In the genomic region with DNA sequence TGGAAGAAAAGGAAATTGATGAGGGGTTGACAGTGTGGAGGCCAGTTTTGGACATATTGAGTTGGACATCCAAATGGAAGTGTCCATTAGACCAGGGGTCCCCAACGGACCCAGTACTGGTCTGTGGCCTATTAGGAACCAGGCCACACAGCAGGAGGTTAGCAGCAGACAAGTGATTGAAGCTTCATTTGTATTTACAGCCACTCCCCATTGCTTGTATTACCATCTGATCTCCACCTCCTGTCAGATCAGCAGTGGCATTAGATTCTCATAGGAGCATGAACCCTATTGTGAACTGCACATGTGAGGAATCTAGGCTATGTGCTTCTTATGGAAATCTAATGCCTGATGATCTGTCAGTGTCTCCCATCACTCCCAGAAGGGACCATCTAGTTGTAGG, we compare ENCODE assay signal across 27 cellular contexts.
A peak's percentile ranks its signal among the peaks of the same experiment; 100 is the strongest.
DNase-seq lines count a peak whose midpoint lies in the region; TF ChIP-seq lines count a peak whose summit lies in the region.
"Had no signal": no experiment of that assay in that cellular context is flagged by ENCODE, and none has a peak within 500 bp of the region (broad histone marks: within the 10 kb centered on the region; RNA-seq: fewer than 3 reads in every experiment).

No MANE protein-coding gene starts in this region.

- no peak for DNase-seq in NCI-H1105 (lab: John Stamatoyannopoulos, UW)
- DNase-seq: 8988T; ACHN; AML-193; BE2C; C1 segment of cervical spinal cord; Caco-2; Calu3; CD4-positive, alpha-beta memory T cell; CD4-positive, alpha-beta T cell; CD4-positive, CD25-positive, alpha-beta regulatory T cell; CD8-positive, alpha-beta memory T cell; CD8-positive, alpha-beta T cell; COR-L47; DMS 273 treated with DMSO at 0.1 percent for 48 hours; DMS153; DMS53; DMS79; DMS79 treated with DMSO at 0.1 percent for 48 hours; DND-41; EL had no signal

- H3K27ac ChIP-seq in HEK293 (ENCODE audit: extremely low read depth, low read depth, low read length): no peak overlapping the region
- H3K27ac ChIP-seq: 22Rv1; A549; BLaER1; BLaER1 treated with 17β-estradiol and CSF1 and Interleukin-3, amounts not matched to agents 10 nM and 100 nM; C4-2B had no signal

- POLR2A ChIA-PET in HEK293 (lab: Yijun Ruan, JAX): no interaction called here

- peaks cover 2% of the 10 kb centered on the region; the same call in 1 of the 2 replicates for H3K4me1 ChIP-seq in HEK293 (ENCODE audit: control insufficient read depth, insufficient read depth, low read length)
- H3K4me1 ChIP-seq: A549; BE2C; BLaER1; BLaER1 treated with 17β-estradiol and CSF1 and Interleukin-3, amounts not matched to agents 10 nM and 100 nM; Caco-2 had no signal

- H3K9me3 ChIP-seq in HEK293 (ENCODE audit: control insufficient read depth, insufficient read depth, low read depth, low read length): no peaks in the 10 kb centered on the region
- H3K9me3 ChIP-seq: A549, BE2C, Caco-2 had no signal

- H3K4me3 ChIP-seq in HEK293 (ENCODE audit: low read depth, low read length): no peak overlapping the region
- H3K4me3 ChIP-seq: A549; BLaER1; BLaER1 treated with 17β-estradiol and CSF1 and Interleukin-3, amounts not matched to agents 10 nM and 100 nM had no signal

- no peaks in the 10 kb centered on the region; a peak in 1 of 3 replicates for H3K36me3 ChIP-seq in HEK293 (ENCODE audit: control insufficient read depth in 2 of 2, insufficient read depth in 1 of 2, low read length in 2 of 2)
- H3K36me3 ChIP-seq: BE2C; BLaER1; BLaER1 treated with 17β-estradiol and CSF1 and Interleukin-3, amounts not matched to agents 10 nM and 100 nM had no signal

- CTCF ChIA-PET in HEK293 (lab: Yijun Ruan, JAX): no interaction called here

- no peak for TF ChIP-seq CTCF in HEK293 (tag by site-specific recombination; IDR thresholded peaks at IDR 0.05)

TF ChIP-seq in HEK293, 187 proteins besides CTCF, POLR2A, EP300 and RAD21:
- peak; percentile 99 for TF ChIP-seq ZNF610 (tag by site-specific recombination; IDR thresholded peaks at IDR 0.05; ENCODE audit: borderline replicate concordance)
- TF ChIP-seq, protein P1, sequence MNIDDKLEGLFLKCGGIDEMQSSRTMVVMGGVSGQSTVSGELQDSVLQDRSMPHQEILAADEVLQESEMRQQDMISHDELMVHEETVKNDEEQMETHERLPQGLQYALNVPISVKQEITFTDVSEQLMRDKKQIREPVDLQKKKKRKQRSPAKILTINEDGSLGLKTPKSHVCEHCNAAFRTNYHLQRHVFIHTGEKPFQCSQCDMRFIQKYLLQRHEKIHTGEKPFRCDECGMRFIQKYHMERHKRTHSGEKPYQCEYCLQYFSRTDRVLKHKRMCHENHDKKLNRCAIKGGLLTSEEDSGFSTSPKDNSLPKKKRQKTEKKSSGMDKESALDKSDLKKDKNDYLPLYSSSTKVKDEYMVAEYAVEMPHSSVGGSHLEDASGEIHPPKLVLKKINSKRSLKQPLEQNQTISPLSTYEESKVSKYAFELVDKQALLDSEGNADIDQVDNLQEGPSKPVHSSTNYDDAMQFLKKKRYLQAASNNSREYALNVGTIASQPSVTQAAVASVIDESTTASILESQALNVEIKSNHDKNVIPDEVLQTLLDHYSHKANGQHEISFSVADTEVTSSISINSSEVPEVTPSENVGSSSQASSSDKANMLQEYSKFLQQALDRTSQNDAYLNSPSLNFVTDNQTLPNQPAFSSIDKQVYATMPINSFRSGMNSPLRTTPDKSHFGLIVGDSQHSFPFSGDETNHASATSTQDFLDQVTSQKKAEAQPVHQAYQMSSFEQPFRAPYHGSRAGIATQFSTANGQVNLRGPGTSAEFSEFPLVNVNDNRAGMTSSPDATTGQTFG (tag by site-specific recombination; IDR thresholded peaks at IDR 0.05; ENCODE audit: borderline replicate concordance): no peak
TF ChIP-seq in HEK293: peak in this region for 1.
